In genomic region chr1:213568929-213569815, GRCh38 we compare ENCODE assay signal across 1 cellular context.
A peak's percentile ranks its signal among the peaks of the same experiment; 100 is the strongest.
TF ChIP-seq lines count a peak whose summit lies in the region.

No MANE protein-coding gene starts in this region.

TF ChIP-seq in HepG2, 621 proteins besides CTCF, POLR2A, EP300 and RAD21 (continued from another document and continues in another):
- TF ChIP-seq ZNF512 (CRISPR knock-in tag; IDR thresholded peaks at IDR 0.05) (no peak), PRMT3 (CRISPR knock-in tag; IDR thresholded peaks at IDR 0.05; ENCODE audit: borderline replicate concordance, low read depth) (no peak), THAP11 (CRISPR knock-in tag; IDR thresholded peaks at IDR 0.05) (0 out of 2 replicates have a peak, but pooled peaks have one; percentile 25), ZNF430 (CRISPR knock-in tag; IDR thresholded peaks at IDR 0.05) (no peak), PRDM10 (CRISPR knock-in tag; IDR thresholded peaks at IDR 0.05; ENCODE audit: low read depth) (no peak), ZNF281 (CRISPR knock-in tag; IDR thresholded peaks at IDR 0.05; ENCODE audit: borderline replicate concordance) (no peak), EZH2 (conservative IDR thresholded peaks at IDR 0.05; ENCODE audit: low read depth, low read length) (no peak), ZSCAN9 (CRISPR knock-in tag; IDR thresholded peaks at IDR 0.05; ENCODE audit: borderline replicate concordance) (peak; percentile 74), JARID2 (CRISPR knock-in tag; IDR thresholded peaks at IDR 0.05; ENCODE audit: insufficient replicate concordance) (no peak), CBFB (CRISPR knock-in tag; IDR thresholded peaks at IDR 0.05) (no peak), CEBPG (CRISPR knock-in tag; IDR thresholded peaks at IDR 0.05) (peak; percentile 64; the same call in 1 of the 2 replicates), ZBTB10 (CRISPR knock-in tag; IDR thresholded peaks at IDR 0.05; ENCODE audit: borderline replicate concordance) (no peak), PBX3 (CRISPR knock-in tag; IDR thresholded peaks at IDR 0.05; ENCODE audit: borderline replicate concordance) (no peak), NR2C2 (CRISPR knock-in tag; IDR thresholded peaks at IDR 0.05; ENCODE audit: borderline replicate concordance) (no peak), ERF (CRISPR knock-in tag; IDR thresholded peaks at IDR 0.05) (no peak), IRF9 (CRISPR knock-in tag; IDR thresholded peaks at IDR 0.05; ENCODE audit: borderline replicate concordance) (no peak), ZBTB26 (CRISPR knock-in tag; IDR thresholded peaks at IDR 0.05; ENCODE audit: borderline replicate concordance) (no peak), ZNF749 (CRISPR knock-in tag; IDR thresholded peaks at IDR 0.05; ENCODE audit: borderline replicate concordance) (no peak), ZNF841 (CRISPR knock-in tag; IDR thresholded peaks at IDR 0.05; ENCODE audit: borderline replicate concordance) (no peak), ARID4A (CRISPR knock-in tag; IDR thresholded peaks at IDR 0.05; ENCODE audit: borderline replicate concordance) (no peak), ZNF772 (CRISPR knock-in tag; IDR thresholded peaks at IDR 0.05) (no peak), ZNF777 (CRISPR knock-in tag; IDR thresholded peaks at IDR 0.05) (no peak), ZSCAN29 (CRISPR knock-in tag; conservative IDR thresholded peaks at IDR 0.05) (no peak), ZNF337 (CRISPR knock-in tag; IDR thresholded peaks at IDR 0.05; ENCODE audit: borderline replicate concordance, low read depth) (no peak), ZNF513 (CRISPR knock-in tag; conservative IDR thresholded peaks at IDR 0.05) (no peak), PREB (CRISPR knock-in tag; IDR thresholded peaks at IDR 0.05) (no peak), ZNF354B (CRISPR knock-in tag; IDR thresholded peaks at IDR 0.05) (no peak), ZSCAN22 (CRISPR knock-in tag; IDR thresholded peaks at IDR 0.05) (peak; percentile 27; the same call in 1 of the 2 replicates), PHF21A (CRISPR knock-in tag; IDR thresholded peaks at IDR 0.05) (peak; percentile 75), FOXO4 (CRISPR knock-in tag; conservative IDR thresholded peaks at IDR 0.05) (0 out of 2 replicates have a peak, but pooled peaks have one; percentile 79), SP140L (CRISPR knock-in tag; IDR thresholded peaks at IDR 0.05; ENCODE audit: borderline replicate concordance) (no peak)
